Comparison of ENCODE assay signal across 8 cellular contexts in genomic region chr1:223748405-223748772, GRCh38. TPM values are rescaled to one million over a fixed set of nuclear protein-coding genes. Genes with fewer than 3 reads are reported as not detected.
DNase-seq lines count a peak whose midpoint lies in the region; ATAC-seq and TF ChIP-seq lines count a peak whose summit lies in the region.

No MANE protein-coding gene starts in this region.

- TF ChIP-seq CTCF in fibroblast of villous mesenchyme (IDR thresholded peaks at IDR 0.05; ENCODE audit: insufficient read depth, low read depth, low read length), result no peak
- TF ChIP-seq CTCF in prostate gland (IDR thresholded peaks at IDR 0.05), result no peak

- intact Hi-C loops in prostate gland (cut with DNase I), result no loop called here

- peaks cover 4% of the 10 kb centered on the region for H3K4me1 ChIP-seq in prostate gland (replicated peaks)

- peak; percentile 90 for DNase-seq in fibroblast of villous mesenchyme (ENCODE audit: low read depth)
- DNase-seq in prostate gland (ENCODE audit: low spot score), result no peak
- no peak for DNase-seq in putamen (ENCODE audit: low spot score)
- no peak for DNase-seq in stimulated activated CD4-positive, alpha-beta T cell treated with anti-CD3 and anti-CD28 coated beads, Interleukin-15, amount 100 ng/mL, for 24 hours
- no peak for DNase-seq in NCI-H2107 treated with DMSO at 0.1 percent for 48 hours (lab: John Stamatoyannopoulos, UW; ENCODE audit: unreplicated experiment)
- DNase-seq in stimulated activated CD8-positive, alpha-beta memory T cell treated with anti-CD3 and anti-CD28 coated beads, Interleukin-4, amount 100 ng/mL, for 48 hours, result no peak

- TF ChIP-seq POLR2A in prostate gland (IDR thresholded peaks at IDR 0.05), result no peak

- no peaks in the 10 kb centered on the region for H3K27me3 ChIP-seq in prostate gland (replicated peaks; ENCODE audit: insufficient read depth)

- peak; percentile 78 for ATAC-seq in GM21619 (IDR thresholded peaks at IDR 0.05; ENCODE audit: unreplicated experiment)
- peak; percentile 65 for ATAC-seq in SK-N-SH treated with all-trans-retinoic acid at 6 μM for 48 hours

- no peaks in the 10 kb centered on the region for H3K36me3 ChIP-seq in prostate gland

- peak overlapping the region; percentile 27 for H3K4me3 ChIP-seq in fibroblast of villous mesenchyme (ENCODE audit: low read depth, low read length)
- H3K4me3 ChIP-seq in prostate gland, result peak overlapping the region; percentile 31 to 36

- WGBS in prostate gland, result 54% methylated on average over 16 of the region's 18 CpGs

- no peaks in the 10 kb centered on the region for H3K9me3 ChIP-seq in prostate gland

- H3K27ac ChIP-seq in prostate gland, result peak overlapping the region; percentile 33 to 59

TF ChIP-seq in SK-N-SH treated with all-trans-retinoic acid at 6 μM for 48 hours, 23 proteins besides CTCF, POLR2A, EP300 and RAD21:
- TF ChIP-seq ARNTL (CRISPR knock-in tag; IDR thresholded peaks at IDR 0.05; ENCODE audit: borderline replicate concordance, low read depth), result no peak
- no peak for TF ChIP-seq GLIS3 (CRISPR knock-in tag; IDR thresholded peaks at IDR 0.05)
- no peak for TF ChIP-seq POU6F1 (CRISPR knock-in tag; IDR thresholded peaks at IDR 0.05; ENCODE audit: borderline replicate concordance, low read depth)
- no peak for TF ChIP-seq TCF4 (CRISPR knock-in tag; IDR thresholded peaks at IDR 0.05; ENCODE audit: borderline replicate concordance)
- TF ChIP-seq CSRNP3 (CRISPR knock-in tag; IDR thresholded peaks at IDR 0.05), result no peak
- TF ChIP-seq ZNF70 (CRISPR knock-in tag; IDR thresholded peaks at IDR 0.05), result no peak
- TF ChIP-seq CREB5 (CRISPR knock-in tag; IDR thresholded peaks at IDR 0.05; ENCODE audit: low read depth), result no peak
- TF ChIP-seq ESRRG (CRISPR knock-in tag; IDR thresholded peaks at IDR 0.05), result no peak
- no peak for TF ChIP-seq SNAI2 (CRISPR knock-in tag; IDR thresholded peaks at IDR 0.05)
- TF ChIP-seq ZC3H10 (CRISPR knock-in tag; IDR thresholded peaks at IDR 0.05), result no peak
- no peak for TF ChIP-seq ZNF8 (CRISPR knock-in tag; IDR thresholded peaks at IDR 0.05)
- TF ChIP-seq OSR1 (CRISPR knock-in tag; IDR thresholded peaks at IDR 0.05), result no peak
- TF ChIP-seq ZFP3 (CRISPR knock-in tag; IDR thresholded peaks at IDR 0.05), result no peak
- no peak for TF ChIP-seq ZNF565 (CRISPR knock-in tag; conservative IDR thresholded peaks at IDR 0.05; ENCODE audit: low read depth)
- TF ChIP-seq ISL1 (CRISPR knock-in tag; IDR thresholded peaks at IDR 0.05), result no peak
- no peak for TF ChIP-seq PPARA (CRISPR knock-in tag; IDR thresholded peaks at IDR 0.05; ENCODE audit: borderline replicate concordance)
- TF ChIP-seq CSDC2 (CRISPR knock-in tag; IDR thresholded peaks at IDR 0.05), result no peak
- no peak for TF ChIP-seq PATZ1 (CRISPR knock-in tag; IDR thresholded peaks at IDR 0.05; ENCODE audit: borderline replicate concordance)
- no peak for TF ChIP-seq BACH2 (CRISPR knock-in tag; IDR thresholded peaks at IDR 0.05; ENCODE audit: borderline replicate concordance)
- TF ChIP-seq TOX (CRISPR knock-in tag; IDR thresholded peaks at IDR 0.05; ENCODE audit: borderline replicate concordance), result no peak
TF ChIP-seq in SK-N-SH treated with all-trans-retinoic acid at 6 μM for 48 hours: peak in this region for 0.

RNA-seq across cellular contexts. Expression of gene CAPN2, which starts 36.0 kb away (rescaled TPM):
- total RNA-seq in fibroblast of villous mesenchyme (408 and 512 TPM in 2 replicates), prostate gland (100 to 1,000 TPM in 1 of 2 donors, 10 to 100 TPM in 1; 88.5 to 156 TPM)
